In genomic region chr10:75469018-75469616, GRCh38 we compare ENCODE assay signal across 11 cellular contexts. TPM values are rescaled to one million over a fixed set of nuclear protein-coding genes. Genes with fewer than 3 reads are reported as not detected.
DNase-seq lines count a peak whose midpoint lies in the region; ATAC-seq and TF ChIP-seq lines count a peak whose summit lies in the region.
"Had no signal": no experiment of that assay in that cellular context is flagged by ENCODE, and none has a peak within 500 bp of the region (broad histone marks: within the 10 kb centered on the region; RNA-seq: fewer than 3 reads in every experiment).

No MANE protein-coding gene starts in this region.

- peaks cover 5% of the 10 kb centered on the region for H3K27me3 Mint-ChIP-seq in endothelial cell (ENCODE audit: unreplicated experiment)
- peaks cover 3 to 42% (median 10%) of the 10 kb centered on the region in 5 donors for H3K27me3 Mint-ChIP-seq in naive thymus-derived CD4-positive, alpha-beta T cell
- peaks cover 24% of the 10 kb centered on the region for H3K27me3 Mint-ChIP-seq in osteocyte (ENCODE audit: unreplicated experiment)

- no peaks in the 10 kb centered on the region for H3K9me3 Mint-ChIP-seq in endothelial cell (ENCODE audit: unreplicated experiment)
- H3K9me3 Mint-ChIP-seq in naive thymus-derived CD4-positive, alpha-beta T cell, result peaks cover 0 to 5% (median 0%) of the 10 kb centered on the region in 11 donors
- H3K9me3 Mint-ChIP-seq in osteocyte (ENCODE audit: unreplicated experiment), result no peaks in the 10 kb centered on the region

- peaks cover 58% of the 10 kb centered on the region for H3K4me1 Mint-ChIP-seq in endothelial cell (ENCODE audit: unreplicated experiment)
- peaks cover 0 to 7% (median 0%) of the 10 kb centered on the region in 7 donors for H3K4me1 Mint-ChIP-seq in naive thymus-derived CD4-positive, alpha-beta T cell
- no peaks in the 10 kb centered on the region for H3K4me1 Mint-ChIP-seq in osteocyte (ENCODE audit: unreplicated experiment)

- no peaks in the 10 kb centered on the region for H3K4me1 ChIP-seq in naive thymus-derived CD4-positive, alpha-beta T cell (ENCODE audit: control insufficient read depth in 2 of 2, insufficient read depth in 2 of 2, low read length in 2 of 2)

- POLR2A ChIA-PET in naive thymus-derived CD4-positive, alpha-beta T cell (lab: Charles Lee), result no interaction called here

- no peak overlapping the region for H3K27ac ChIP-seq in naive thymus-derived CD4-positive, alpha-beta T cell (ENCODE audit: low read depth, low read length)

- H3K36me3 Mint-ChIP-seq in endothelial cell (ENCODE audit: low read depth, unreplicated experiment), result peaks cover 17% of the 10 kb centered on the region
- H3K36me3 Mint-ChIP-seq in naive thymus-derived CD4-positive, alpha-beta T cell, result no peaks in the 10 kb centered on the region
- H3K36me3 Mint-ChIP-seq in osteocyte (ENCODE audit: unreplicated experiment), result no peaks in the 10 kb centered on the region

- DNase-seq in AG20443 (ENCODE audit: low spot score) (peak; percentile 82), NCI-H226 (peak; percentile 89), endothelial cell (ENCODE audit: low spot score) (no peak), osteocyte (ENCODE audit: extremely low spot score, unreplicated experiment) (no peak), NCI-H2081 (lab: John Stamatoyannopoulos, UW) (no peak), NCI-H1417 (lab: John Stamatoyannopoulos, UW) (no peak)
- DNase-seq in naive thymus-derived CD4-positive, alpha-beta T cell, result no peak
- DNase-seq in stimulated activated CD4-positive, alpha-beta T cell treated with anti-CD3 and anti-CD28 coated beads, Interleukin-1b, Interleukin-23, amount 100 ng/mL, for 48 hours, result no peak
- DNase-seq: activated naive CD4-positive, alpha-beta T cell treated with anti-CD3 and anti-CD28 coated beads, Interleukin-2, amount 50 U/mL, for 16 hours had no signal

- H3K4me3 Mint-ChIP-seq in endothelial cell (ENCODE audit: unreplicated experiment) (no peak overlapping the region), osteocyte (ENCODE audit: unreplicated experiment) (no peak overlapping the region)
- no peak overlapping the region for H3K4me3 Mint-ChIP-seq in naive thymus-derived CD4-positive, alpha-beta T cell

- no peaks in the 10 kb centered on the region for H3K36me3 ChIP-seq in naive thymus-derived CD4-positive, alpha-beta T cell (ENCODE audit: control insufficient read depth in 2 of 3, insufficient read depth in 3 of 3, low read length in 3 of 3)
- H3K36me3 ChIP-seq: thyroid gland had no signal

- intact Hi-C loops in naive thymus-derived CD4-positive, alpha-beta T cell (cut with micrococcal nuclease), result no loop called here

- CTCF ChIA-PET in naive thymus-derived CD4-positive, alpha-beta T cell (lab: Charles Lee), result no interaction called here

- peak; percentile 67 for ATAC-seq in naive thymus-derived CD4-positive, alpha-beta T cell
- ATAC-seq: Panc1 had no signal

- no peaks in the 10 kb centered on the region for H3K27me3 ChIP-seq in naive thymus-derived CD4-positive, alpha-beta T cell (ENCODE audit: control insufficient read depth in 2 of 2, insufficient read depth in 2 of 2, low read length in 2 of 2)
- H3K27me3 ChIP-seq: thyroid gland had no signal

- H3K9me3 ChIP-seq in naive thymus-derived CD4-positive, alpha-beta T cell (ENCODE audit: control insufficient read depth in 2 of 3, low read length in 3 of 3), result no peaks in the 10 kb centered on the region
- H3K9me3 ChIP-seq: thyroid gland had no signal

- TF ChIP-seq CTCF in endothelial cell (IDR thresholded peaks at IDR 0.05; ENCODE audit: unreplicated experiment) (no peak), osteocyte (IDR thresholded peaks at IDR 0.05) (no peak)

- H3K4me3 ChIP-seq in naive thymus-derived CD4-positive, alpha-beta T cell (ENCODE audit: low read length), result no peak overlapping the region
- H3K4me3 ChIP-seq: thyroid gland had no signal

- H3K27ac Mint-ChIP-seq in endothelial cell (ENCODE audit: unreplicated experiment) (peak overlapping the region; percentile 62), osteocyte (ENCODE audit: unreplicated experiment) (no peak overlapping the region)
- no peak overlapping the region for H3K27ac Mint-ChIP-seq in naive thymus-derived CD4-positive, alpha-beta T cell

RNA-seq across cellular contexts. Expression of gene LRMDA, which starts 37.7 kb away (rescaled TPM):
- total RNA-seq in endothelial cell (ENCODE audit: unreplicated experiment), result 19.4 TPM
- total RNA-seq in naive thymus-derived CD4-positive, alpha-beta T cell, result 10 to 100 TPM in 1 of 5 experiments, 1 to 10 TPM in 1, under 1 TPM in 1, not detected in 2; 0.57 to 14.9 (median 3.0) TPM
- not detected for polyA plus RNA-seq in naive thymus-derived CD4-positive, alpha-beta T cell
- total RNA-seq in osteocyte, result 0.19 and 1.3 TPM in 2 replicates

Comparison
In these comparisons a context has a peak if more than half of its experiments do, and no peak if none do; other contexts are left out.
1. DNase-seq: peak in AG20443 (single experiment) and NCI-H226 (single experiment); none in endothelial cell (single experiment), naive thymus-derived CD4-positive, alpha-beta T cell (0 of 9), stimulated activated CD4-positive, alpha-beta T cell treated with anti-CD3 and anti-CD28 coated beads, Interleukin-1b, Interleukin-23, amount 100 ng/mL, for 48 hours (single experiment), osteocyte (single experiment), NCI-H2081 (0 of 2) and NCI-H1417 (0 of 3).